In the genomic region with DNA sequence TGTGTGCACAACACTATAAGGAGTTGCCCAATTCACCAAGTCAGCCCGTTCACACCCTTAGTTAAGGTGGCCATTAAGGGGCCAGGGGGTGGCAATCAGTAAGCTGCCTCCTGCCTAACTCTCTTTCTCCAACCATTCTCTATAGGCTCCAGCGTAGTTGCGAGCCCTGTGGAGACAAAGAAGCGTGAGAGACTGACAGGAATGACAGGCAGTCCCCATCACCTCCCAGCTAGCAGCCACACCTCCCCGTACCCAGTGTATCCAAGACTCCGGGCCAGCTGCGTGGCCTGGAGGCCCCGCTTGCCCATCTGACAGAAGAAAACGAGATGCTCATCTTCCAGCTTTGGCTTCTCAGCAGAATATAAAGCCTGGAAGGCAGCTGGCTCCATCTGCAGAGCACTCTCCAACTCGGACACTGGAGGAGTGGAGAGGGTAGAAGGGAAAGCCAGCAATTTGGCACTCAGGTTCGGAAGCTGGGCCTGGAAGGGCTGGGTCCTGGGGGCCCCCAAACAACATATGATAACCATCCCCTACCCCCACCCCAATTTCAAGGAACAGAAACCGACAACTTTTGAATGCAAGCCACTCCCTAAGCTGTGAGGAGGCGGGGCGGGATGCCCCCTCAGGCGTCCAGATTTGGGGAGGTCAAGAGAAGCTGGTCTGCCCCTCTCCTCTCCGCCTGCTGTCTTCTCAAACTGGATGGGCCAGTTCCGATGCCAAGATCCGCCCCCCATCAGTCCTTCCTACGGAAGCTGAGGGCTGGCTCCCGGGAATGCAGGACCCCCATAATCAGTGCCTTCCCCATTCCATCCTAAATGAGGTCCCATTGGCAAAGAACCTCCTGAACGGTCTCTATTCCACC, we compare ENCODE assay signal across 8 cellular contexts. TPM values are rescaled to one million over a fixed set of nuclear protein-coding genes. Genes with fewer than 3 reads are reported as not detected.
A peak's percentile ranks its signal among the peaks of the same experiment; 100 is the strongest.
DNase-seq lines count a peak whose midpoint lies in the region; ATAC-seq, FAIRE-seq and TF ChIP-seq lines count a peak whose summit lies in the region.

No MANE protein-coding gene starts in this region.

- no peak for FAIRE-seq in H54 (lab: Jason Lieb, UNC)

- H3K4me1 ChIP-seq in MM.1S (ENCODE audit: low read length), result peaks cover 11% of the 10 kb centered on the region
- H3K4me1 ChIP-seq in duodenal mucosa (ENCODE audit: control insufficient read depth in 1 of 2, insufficient read depth in 2 of 2, low read length in 2 of 2), result peaks cover 11 to 27% of the 10 kb centered on the region in 2 donors

- H3K79me2 ChIP-seq in MM.1S (ENCODE audit: low read length), result peaks cover 36% of the 10 kb centered on the region

- H3K9me3 Mint-ChIP-seq in naive B cell, result peaks cover 0 to 1% (median 0%) of the 10 kb centered on the region in 7 donors

- DNase-seq in MM.1S (peak; percentile 6), naive B cell (no peak), H54 (ENCODE audit: insufficient read length, low spot score) (no peak)

- H3K27ac Mint-ChIP-seq in naive B cell, result peak overlapping the region; percentile 82 to 98 (median 93)

- H3K36me3 Mint-ChIP-seq in naive B cell, result peaks cover 5 to 23% of the 10 kb centered on the region in 2 donors

- H3K4me3 ChIP-seq in MM.1S (ENCODE audit: low read length) (peak overlapping the region; percentile 83), duodenal mucosa (ENCODE audit: low read depth in 1 of 2, low read length in 2 of 2) (peak overlapping the region; percentile 77 to 91)

- H3K27me3 ChIP-seq in MM.1S (replicated peaks; ENCODE audit: insufficient read depth, low read length) (no peaks in the 10 kb centered on the region), duodenal mucosa (ENCODE audit: control insufficient read depth in 1 of 2, insufficient read depth in 2 of 2, low read length in 2 of 2) (no peaks in the 10 kb centered on the region)

- H3K27ac ChIP-seq in C4-2B, result peak overlapping the region; percentile 85
- H3K27ac ChIP-seq in MM.1S (ENCODE audit: low read length), result peak overlapping the region; percentile 40; the same call in 1 of the 2 replicates
- peak overlapping the region; percentile 71 for H3K27ac ChIP-seq in duodenal mucosa (ENCODE audit: low read depth, low read length)

- H3K9ac ChIP-seq in MM.1S (ENCODE audit: low read length) (peak overlapping the region; percentile 72), duodenal mucosa (ENCODE audit: low read depth in 1 of 2, low read length in 2 of 2) (peak overlapping the region; percentile 68 to 85)

- H3K9me3 ChIP-seq in MM.1S (replicated peaks; ENCODE audit: insufficient read depth, low read length) (no peaks in the 10 kb centered on the region), duodenal mucosa (ENCODE audit: control insufficient read depth in 1 of 2, low read length in 2 of 2) (no peaks in the 10 kb centered on the region)

- no peaks in the 10 kb centered on the region for H3K9me2 ChIP-seq in MM.1S (replicated peaks; ENCODE audit: insufficient read depth, low read length)

- H3K4me1 Mint-ChIP-seq in naive B cell, result peaks cover 28 to 64% (median 45%) of the 10 kb centered on the region in 3 donors

- H3K4me3 Mint-ChIP-seq in naive B cell, result peak overlapping the region; percentile 87 to 95 (median 94)

- H3K36me3 ChIP-seq in MM.1S (replicated peaks; ENCODE audit: insufficient read depth, low read length), result peaks cover 10% of the 10 kb centered on the region
- peaks cover 30 to 37% of the 10 kb centered on the region in 2 donors for H3K36me3 ChIP-seq in duodenal mucosa (ENCODE audit: control insufficient read depth in 1 of 2, insufficient read depth in 2 of 2, low read length in 2 of 2)

- peak overlapping the region; percentile 85 for H3K4me2 ChIP-seq in MM.1S (ENCODE audit: low read depth, low read length)

- peak overlapping the region; percentile 89 for H2AFZ ChIP-seq in MM.1S (ENCODE audit: low read length)

- TF ChIP-seq POLR2A in H54 (IDR thresholded peaks at IDR 0.05; ENCODE audit: low read depth, low read length), result no peak

- ATAC-seq in naive B cell (ENCODE audit: low read depth in 2 of 2) (no peak), GM19467 (IDR thresholded peaks at IDR 0.05; ENCODE audit: unreplicated experiment) (no peak), GM21619 (IDR thresholded peaks at IDR 0.05; ENCODE audit: unreplicated experiment) (no peak), GM19324 (IDR thresholded peaks at IDR 0.05; ENCODE audit: low FRiP score, unreplicated experiment) (no peak)

- TF ChIP-seq CTCF in C4-2B (conservative IDR thresholded peaks at IDR 0.05), result no peak
- TF ChIP-seq CTCF in MM.1S (IDR thresholded peaks at IDR 0.05; ENCODE audit: low read length), result no peak

- H4K20me1 ChIP-seq in MM.1S (ENCODE audit: insufficient read depth, low read length), result no peaks in the 10 kb centered on the region

- H3K27me3 Mint-ChIP-seq in naive B cell, result no peaks in the 10 kb centered on the region

- peaks cover 14% of the 10 kb centered on the region for H3F3A ChIP-seq in MM.1S (ENCODE audit: insufficient read depth, low read length)

RNA-seq across cellular contexts. Expression of a gene that starts 0.9 kb away (rescaled TPM):
- 100 to 1,000 TPM; 477 to 790 (median 657) TPM for polyA plus RNA-seq in naive B cell (ENCODE audit: low read depth in 6 of 6)

RNA-seq across cellular contexts. Expression of a gene that starts 7.9 kb away (rescaled TPM):
- polyA plus RNA-seq in naive B cell (ENCODE audit: low read depth in 6 of 6), result 10 to 100 TPM in 3 of 6 donors, 1 to 10 TPM in 3; 4.4 to 23.9 (median 9.7) TPM

RNA-seq across cellular contexts. Expression of a gene that starts 16.9 kb away (rescaled TPM):
- polyA plus RNA-seq in naive B cell (ENCODE audit: low read depth in 6 of 6), result 1 to 10 TPM; 5.2 to 9.2 (median 6.7) TPM

RNA-seq across cellular contexts. Expression of a gene that starts 31.8 kb away (rescaled TPM):
- polyA plus RNA-seq in naive B cell (ENCODE audit: low read depth in 6 of 6), result 100 to 1,000 TPM in 1 of 6 donors, 10 to 100 TPM in 5; 42.4 to 154 (median 82.6) TPM

RNA-seq across cellular contexts. Expression of a gene that starts 51.5 kb away (rescaled TPM):
- not detected for polyA plus RNA-seq in naive B cell (ENCODE audit: low read depth in 6 of 6)
